In the genomic region with DNA sequence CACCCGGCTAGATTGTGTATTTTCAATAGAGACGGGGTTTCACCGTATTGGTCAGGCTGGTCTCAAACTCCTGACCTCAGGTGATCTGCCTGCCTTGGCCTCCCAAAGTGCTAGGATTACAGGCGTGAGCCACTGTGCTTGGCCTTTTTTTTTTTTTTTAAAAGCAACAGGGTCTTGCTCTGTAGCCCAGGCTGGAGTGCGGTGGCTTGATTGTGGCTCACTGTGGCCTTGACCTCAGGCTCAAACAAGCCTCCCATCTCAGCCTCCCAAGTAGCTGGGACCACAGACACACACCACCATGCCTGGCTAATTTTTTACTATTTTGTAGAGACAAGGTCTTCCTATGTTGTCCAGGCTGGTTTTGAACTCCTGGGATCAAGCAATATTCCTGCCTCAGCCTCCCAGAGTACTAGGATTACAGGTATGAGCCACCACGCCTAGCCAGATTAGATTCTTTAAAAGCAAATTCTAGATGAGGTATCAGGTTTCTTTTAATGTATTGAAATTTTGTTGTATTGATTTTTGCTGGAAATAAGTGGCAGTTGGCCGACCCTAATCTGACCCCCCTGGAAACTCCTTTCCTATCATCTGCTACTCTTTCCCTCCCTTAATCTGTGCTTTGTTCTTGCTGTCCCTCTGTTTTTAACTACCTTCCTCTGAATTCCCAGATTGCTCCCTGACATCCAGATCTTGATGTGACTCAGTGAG, we compare ENCODE assay signal across 1 cellular context.
TF ChIP-seq lines count a peak whose summit lies in the region.

No MANE protein-coding gene starts in this region.

TF ChIP-seq in HepG2, 621 proteins besides CTCF, POLR2A, EP300 and RAD21 (continued from another document):
- TF ChIP-seq YY1 (IDR thresholded peaks at IDR 0.05; ENCODE audit: insufficient read depth, insufficient replicate concordance, low read depth, low read length) = no peak
- TF ChIP-seq SRSF4 (IDR thresholded peaks at IDR 0.05; ENCODE audit: low read depth, low read length, poor library complexity, severe bottlenecking) = no peak
- TF ChIP-seq, protein P1, sequence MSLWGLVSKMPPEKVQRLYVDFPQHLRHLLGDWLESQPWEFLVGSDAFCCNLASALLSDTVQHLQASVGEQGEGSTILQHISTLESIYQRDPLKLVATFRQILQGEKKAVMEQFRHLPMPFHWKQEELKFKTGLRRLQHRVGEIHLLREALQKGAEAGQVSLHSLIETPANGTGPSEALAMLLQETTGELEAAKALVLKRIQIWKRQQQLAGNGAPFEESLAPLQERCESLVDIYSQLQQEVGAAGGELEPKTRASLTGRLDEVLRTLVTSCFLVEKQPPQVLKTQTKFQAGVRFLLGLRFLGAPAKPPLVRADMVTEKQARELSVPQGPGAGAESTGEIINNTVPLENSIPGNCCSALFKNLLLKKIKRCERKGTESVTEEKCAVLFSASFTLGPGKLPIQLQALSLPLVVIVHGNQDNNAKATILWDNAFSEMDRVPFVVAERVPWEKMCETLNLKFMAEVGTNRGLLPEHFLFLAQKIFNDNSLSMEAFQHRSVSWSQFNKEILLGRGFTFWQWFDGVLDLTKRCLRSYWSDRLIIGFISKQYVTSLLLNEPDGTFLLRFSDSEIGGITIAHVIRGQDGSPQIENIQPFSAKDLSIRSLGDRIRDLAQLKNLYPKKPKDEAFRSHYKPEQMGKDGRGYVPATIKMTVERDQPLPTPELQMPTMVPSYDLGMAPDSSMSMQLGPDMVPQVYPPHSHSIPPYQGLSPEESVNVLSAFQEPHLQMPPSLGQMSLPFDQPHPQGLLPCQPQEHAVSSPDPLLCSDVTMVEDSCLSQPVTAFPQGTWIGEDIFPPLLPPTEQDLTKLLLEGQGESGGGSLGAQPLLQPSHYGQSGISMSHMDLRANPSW (CRISPR knock-in tag; IDR thresholded peaks at IDR 0.05; ENCODE audit: borderline replicate concordance) = no peak
- TF ChIP-seq, protein P2, sequence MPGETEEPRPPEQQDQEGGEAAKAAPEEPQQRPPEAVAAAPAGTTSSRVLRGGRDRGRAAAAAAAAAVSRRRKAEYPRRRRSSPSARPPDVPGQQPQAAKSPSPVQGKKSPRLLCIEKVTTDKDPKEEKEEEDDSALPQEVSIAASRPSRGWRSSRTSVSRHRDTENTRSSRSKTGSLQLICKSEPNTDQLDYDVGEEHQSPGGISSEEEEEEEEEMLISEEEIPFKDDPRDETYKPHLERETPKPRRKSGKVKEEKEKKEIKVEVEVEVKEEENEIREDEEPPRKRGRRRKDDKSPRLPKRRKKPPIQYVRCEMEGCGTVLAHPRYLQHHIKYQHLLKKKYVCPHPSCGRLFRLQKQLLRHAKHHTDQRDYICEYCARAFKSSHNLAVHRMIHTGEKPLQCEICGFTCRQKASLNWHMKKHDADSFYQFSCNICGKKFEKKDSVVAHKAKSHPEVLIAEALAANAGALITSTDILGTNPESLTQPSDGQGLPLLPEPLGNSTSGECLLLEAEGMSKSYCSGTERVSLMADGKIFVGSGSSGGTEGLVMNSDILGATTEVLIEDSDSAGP (CRISPR knock-in tag; IDR thresholded peaks at IDR 0.05; ENCODE audit: borderline replicate concordance) = peak; percentile 62
- no peak for TF ChIP-seq U2AF1 (optimal IDR thresholded peaks at IDR 0.05; ENCODE audit: low read depth, low read length)
- TF ChIP-seq BCL6 (CRISPR knock-in tag; IDR thresholded peaks at IDR 0.05) = peak; percentile 66
- no peak for TF ChIP-seq ZNF251 (CRISPR knock-in tag; IDR thresholded peaks at IDR 0.05)
- no peak for TF ChIP-seq ZFP62 (CRISPR knock-in tag; IDR thresholded peaks at IDR 0.05)
